20 cellular contexts compared by ENCODE assay signal in the genomic region with DNA sequence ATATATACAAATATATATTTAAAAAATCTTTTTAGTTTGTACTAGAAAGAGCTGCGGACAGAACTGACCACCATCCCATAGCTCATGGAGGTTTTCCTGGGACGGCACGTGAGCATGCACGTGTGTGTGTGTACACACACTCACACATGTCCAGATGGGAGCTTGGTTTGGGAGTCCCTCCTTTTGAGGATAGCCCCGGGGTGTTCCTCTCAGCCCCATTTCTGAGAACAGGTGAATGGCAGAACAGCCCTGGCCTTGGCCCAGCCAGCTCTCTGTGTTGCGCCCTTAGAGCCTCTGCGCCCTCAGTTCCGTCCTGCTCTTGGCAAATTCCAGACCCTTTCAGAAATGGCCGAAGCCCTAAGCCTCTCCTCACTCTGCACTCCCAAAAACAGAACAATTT.
A peak's percentile ranks its signal among the peaks of the same experiment; 100 is the strongest.
DNase-seq lines count a peak whose midpoint lies in the region; ATAC-seq and TF ChIP-seq lines count a peak whose summit lies in the region.
"Had no signal": no experiment of that assay in that cellular context is flagged by ENCODE, and none has a peak within 500 bp of the region (broad histone marks: within the 10 kb centered on the region; RNA-seq: fewer than 3 reads in every experiment).

No MANE protein-coding gene starts in this region.

- peak overlapping the region; percentile 4 for H3K27ac Mint-ChIP-seq in neural crest cell (ENCODE audit: unreplicated experiment)

- intact Hi-C loops in left cardiac atrium (cut with DNase I) = no loop called here
- intact Hi-C loops in left ventricle myocardium inferior (cut with micrococcal nuclease) = no loop called here
- intact Hi-C loops in dorsolateral prefrontal cortex (cut with DNase I) = loop anchor here (5.0 to 10.0 kb wide), 4 partner anchors 72 to 413 kb away; a partner anchor contains a TSS
- intact Hi-C loops in uterus (cut with DNase I; ENCODE audit: low total_unique reads) = no loop called here

- WGBS in smooth muscle cell (ENCODE audit: low lambda C conversion rate) = 94% methylated on average over 9 of the region's 9 CpGs

- no peaks in the 10 kb centered on the region for H3K36me3 Mint-ChIP-seq in neural crest cell (ENCODE audit: low read depth)

- peaks cover 32% of the 10 kb centered on the region for H3K4me1 Mint-ChIP-seq in neural crest cell

- no peaks in the 10 kb centered on the region for H4K20me1 ChIP-seq in smooth muscle cell (ENCODE audit: low read depth)

- no peak overlapping the region for H3K4me2 ChIP-seq in smooth muscle cell

- no peaks in the 10 kb centered on the region for H3K9me3 Mint-ChIP-seq in neural crest cell
- H3K9me3 Mint-ChIP-seq: nephron; T-helper 1 cell treated with Interleukin-12 subunit alpha and Interleukin-12 subunit beta and Interleukin-4 antibody, amounts not matched to agents 30 μg/mL and 1 μg/mL, for 36 hours had no signal

- no peaks in the 10 kb centered on the region for H3K9me3 ChIP-seq in left ventricle myocardium inferior (replicated peaks)
- no peaks in the 10 kb centered on the region for H3K9me3 ChIP-seq in uterus
- H3K9me3 ChIP-seq in smooth muscle cell (replicated peaks; ENCODE audit: low read depth) = no peaks in the 10 kb centered on the region

- DNase-seq in left cardiac atrium (peak; percentile 12), left ventricle myocardium inferior (no peak), dorsolateral prefrontal cortex (peak in 4 of 10 donors; percentile 8 to 35 (median 24)), neural crest cell (ENCODE audit: low read depth, low spot score) (no peak), uterus (peak; percentile 3 to 8), inferior parietal cortex (ENCODE audit: extremely low spot score) (no peak), smooth muscle cell (lab: John Stamatoyannopoulos, UW; ENCODE audit: unreplicated experiment) (no peak), NCI-H187 (lab: John Stamatoyannopoulos, UW) (no peak)
- DNase-seq: activated CD4-positive, alpha-beta T cell treated with anti-CD3 and anti-CD28 coated beads, Interleukin-2, amount 50 U/mL, for 48 hours; anterior cingulate cortex; DND-41; foreskin melanocyte; KG1; kidney glomerular epithelial cell; NCI-H187 treated with DMSO at 0.1 percent for 48 hours; NCI-H345; PC-3; stimulated activated CD4-positive, alpha-beta T cell treated with anti-CD3 and anti-CD28 coated beads, Interleukin-12 subunit alpha, Interleukin-12 subunit beta, amount 100 ng/mL, for 4 hours had no signal

- H3K36me3 ChIP-seq in left ventricle myocardium inferior = no peaks in the 10 kb centered on the region
- H3K36me3 ChIP-seq in uterus = no peaks in the 10 kb centered on the region
- no peaks in the 10 kb centered on the region for H3K36me3 ChIP-seq in smooth muscle cell (ENCODE audit: low read depth)

- H3K27me3 ChIP-seq in left ventricle myocardium inferior (ENCODE audit: low read depth) = no peaks in the 10 kb centered on the region
- H3K27me3 ChIP-seq in dorsolateral prefrontal cortex = no peaks in the 10 kb centered on the region
- H3K27me3 ChIP-seq in uterus = no peaks in the 10 kb centered on the region
- H3K27me3 ChIP-seq in smooth muscle cell (ENCODE audit: low read depth) = no peaks in the 10 kb centered on the region

- H3K9ac ChIP-seq in smooth muscle cell (ENCODE audit: low read depth) = no peak overlapping the region

- H3F3A ChIP-seq in smooth muscle cell (ENCODE audit: low read depth) = peaks cover 6% of the 10 kb centered on the region

- peak overlapping the region; percentile 26 for H3K4me3 Mint-ChIP-seq in neural crest cell

- no peaks in the 10 kb centered on the region for H3K27me3 Mint-ChIP-seq in neural crest cell (ENCODE audit: low read depth)

- peaks cover 18% of the 10 kb centered on the region for H3K4me1 ChIP-seq in left ventricle myocardium inferior
- no peaks in the 10 kb centered on the region for H3K4me1 ChIP-seq in uterus
- H3K4me1 ChIP-seq in smooth muscle cell (ENCODE audit: low read depth) = peaks cover 27% of the 10 kb centered on the region

- ATAC-seq in left cardiac atrium = no peak
- ATAC-seq: PC-3 had no signal

- no peak for TF ChIP-seq CTCF in left ventricle myocardium inferior (IDR thresholded peaks at IDR 0.05; ENCODE audit: borderline replicate concordance)
- no peak for TF ChIP-seq CTCF in dorsolateral prefrontal cortex (IDR thresholded peaks at IDR 0.05 in 54 of 56, conservative IDR thresholded peaks at IDR 0.05 in 2 of 56; ENCODE audit: low read depth in 1 of 56, partially characterized antibody in 56 of 56)
- TF ChIP-seq CTCF in neural crest cell (conservative IDR thresholded peaks at IDR 0.05) = no peak
- no peak for TF ChIP-seq CTCF in uterus (IDR thresholded peaks at IDR 0.05)
- no peak for TF ChIP-seq CTCF in smooth muscle cell (IDR thresholded peaks at IDR 0.05; ENCODE audit: borderline replicate concordance, insufficient read depth, poor library complexity, severe bottlenecking)

- TF ChIP-seq POLR2A in uterus (IDR thresholded peaks at IDR 0.05) = no peak

- no peaks in the 10 kb centered on the region for H3K79me2 ChIP-seq in smooth muscle cell (ENCODE audit: low read depth)

- H3K27ac ChIP-seq in left ventricle myocardium inferior (replicated peaks) (no peak overlapping the region), dorsolateral prefrontal cortex (peak overlapping the region in 42 of 59 donors; percentile 9 to 93 (median 78)), uterus (no peak overlapping the region), smooth muscle cell (ENCODE audit: low read depth) (no peak overlapping the region)

- H2AFZ ChIP-seq in smooth muscle cell (ENCODE audit: low read depth) = no peak overlapping the region

- H3K4me3 ChIP-seq in left ventricle myocardium inferior (no peak overlapping the region), dorsolateral prefrontal cortex (no peak overlapping the region), uterus (no peak overlapping the region), smooth muscle cell (no peak overlapping the region)

Comparison
In these comparisons a context has a peak if more than half of its experiments do, and no peak if none do; other contexts are left out.
1. DNase-seq: peak in left cardiac atrium (single experiment) and uterus (2 of 2); none in left ventricle myocardium inferior (single experiment), neural crest cell (single experiment), inferior parietal cortex (single experiment), smooth muscle cell (single experiment) and NCI-H187 (0 of 2).
2. H3K27ac ChIP-seq: peak in dorsolateral prefrontal cortex (42 of 59); none in left ventricle myocardium inferior (single experiment), uterus (0 of 2) and smooth muscle cell (single experiment).
3. intact Hi-C loops: an anchor here in dorsolateral prefrontal cortex (5.0 to 10.0 kb wide); none called in left cardiac atrium, left ventricle myocardium inferior and uterus.